ENCODE assay signal across 21 cellular contexts in genomic region chr18:23203891-23204432, GRCh38.
"Had no signal": no experiment of that assay in that cellular context is flagged by ENCODE, and none has a peak within 500 bp of the region (broad histone marks: within the 10 kb centered on the region; RNA-seq: fewer than 3 reads in every experiment).

No MANE protein-coding gene starts in this region.

- H3K4me1 Mint-ChIP-seq: nephron had no signal

- H3K4me3 Mint-ChIP-seq: activated CD4-positive, alpha-beta T cell treated with anti-CD3 and anti-CD28 coated beads for 36 hours; activated CD8-positive, alpha-beta memory T cell treated with anti-CD3 and anti-CD28 coated beads, Interleukin-2, amount 10 ng/mL, durations not matched to agents 7 days and 5 days; activated CD8-positive, alpha-beta T cell treated with anti-CD3 and anti-CD28 coated beads, Interleukin-2, amount 10 ng/mL, durations not matched to agents 7 days and 5 days; activated naive CD4-positive, alpha-beta T cell treated with anti-CD3 and anti-CD28 coated beads, Interleukin-2, amount 50 U/mL, for 24 hours; activated naive CD8-positive, alpha-beta T cell treated with anti-CD3 and anti-CD28 coated beads, Interleukin-2, amount 50 U/mL, for 24 hours; nephron; stimulated activated naive CD8-positive, alpha-beta T cell treated with anti-CD3 and anti-CD28 coated beads, Interleukin-15, Interleukin-2, amounts not matched to agents 100 ng/mL and 50 ng/mL, for 24 hours; T-helper 2 cell treated with Interferon-gamma antibody and Interleukin-4, amounts not matched to agents 5 μg/mL and 100 μg/mL, for 36 hours had no signal

- H3K36me3 ChIP-seq: ovary, upper lobe of right lung had no signal

- H3K4me1 ChIP-seq: upper lobe of right lung had no signal

- H3K27me3 ChIP-seq: ovary, tibial artery, upper lobe of right lung had no signal

- H3K36me3 Mint-ChIP-seq: activated naive CD4-positive, alpha-beta T cell treated with anti-CD3 and anti-CD28 coated beads, Interleukin-2, amount 50 U/mL, for 24 hours had no signal

- DNase-seq: activated CD4-positive, alpha-beta T cell treated with anti-CD3 and anti-CD28 coated beads for 36 hours; activated CD4-positive, CD25-positive, alpha-beta regulatory T cell; activated CD8-positive, alpha-beta memory T cell treated with anti-CD3 and anti-CD28 coated beads, Interleukin-2, amount 10 ng/mL, durations not matched to agents 7 days and 5 days; activated CD8-positive, alpha-beta T cell treated with anti-CD3 and anti-CD28 coated beads, Interleukin-2, amount 10 ng/mL, durations not matched to agents 7 days and 5 days; activated naive CD8-positive, alpha-beta T cell treated with anti-CD3 and anti-CD28 coated beads, Interleukin-2, amount 50 U/mL, for 24 hours; activated T-cell treated with anti-CD3 and anti-CD28 coated beads, Interleukin-2, amount 50 U/mL, for 48 hours; amygdala; glutamatergic neuron; islet precursor cell; mammary epithelial cell; ovary; right cardiac atrium; stimulated activated CD4-positive, alpha-beta T cell treated with anti-CD3 and anti-CD28 coated beads, Interleukin-4, amount 100 ng/mL, for 1 hour; T-helper 1 cell; tibial artery; upper lobe of right lung had no signal

- H3K9me3 Mint-ChIP-seq: activated naive CD4-positive, alpha-beta T cell treated with anti-CD3 and anti-CD28 coated beads, Interleukin-2, amount 50 U/mL, for 24 hours had no signal

- H3K9me3 ChIP-seq: ovary, tibial artery, upper lobe of right lung had no signal

- ATAC-seq: activated CD4-positive, alpha-beta T cell treated with anti-CD3 and anti-CD28 coated beads for 36 hours; activated CD8-positive, alpha-beta memory T cell treated with anti-CD3 and anti-CD28 coated beads, Interleukin-2, amount 10 ng/mL, durations not matched to agents 7 days and 5 days; activated CD8-positive, alpha-beta T cell treated with anti-CD3 and anti-CD28 coated beads, Interleukin-2, amount 10 ng/mL, durations not matched to agents 7 days and 5 days; activated naive CD8-positive, alpha-beta T cell treated with anti-CD3 and anti-CD28 coated beads, Interleukin-2, amount 50 U/mL, for 24 hours; right cardiac atrium; upper lobe of right lung had no signal

- H3K4me3 ChIP-seq: ovary, tibial artery, upper lobe of right lung had no signal

- H3K27ac ChIP-seq: epithelial cell of prostate, ovary, tibial artery, upper lobe of right lung had no signal

- H3K27ac Mint-ChIP-seq: activated CD4-positive, alpha-beta T cell treated with anti-CD3 and anti-CD28 coated beads for 36 hours; activated CD8-positive, alpha-beta memory T cell treated with anti-CD3 and anti-CD28 coated beads, Interleukin-2, amount 10 ng/mL, durations not matched to agents 7 days and 5 days; activated CD8-positive, alpha-beta T cell treated with anti-CD3 and anti-CD28 coated beads, Interleukin-2, amount 10 ng/mL, durations not matched to agents 7 days and 5 days; activated naive CD4-positive, alpha-beta T cell treated with anti-CD3 and anti-CD28 coated beads, Interleukin-2, amount 50 U/mL, for 24 hours; nephron; stimulated activated naive CD8-positive, alpha-beta T cell treated with anti-CD3 and anti-CD28 coated beads, Interleukin-15, Interleukin-2, amounts not matched to agents 100 ng/mL and 50 ng/mL, for 24 hours; T-helper 2 cell treated with Interferon-gamma antibody and Interleukin-4, amounts not matched to agents 5 μg/mL and 100 μg/mL, for 36 hours had no signal
